In the genomic region with DNA sequence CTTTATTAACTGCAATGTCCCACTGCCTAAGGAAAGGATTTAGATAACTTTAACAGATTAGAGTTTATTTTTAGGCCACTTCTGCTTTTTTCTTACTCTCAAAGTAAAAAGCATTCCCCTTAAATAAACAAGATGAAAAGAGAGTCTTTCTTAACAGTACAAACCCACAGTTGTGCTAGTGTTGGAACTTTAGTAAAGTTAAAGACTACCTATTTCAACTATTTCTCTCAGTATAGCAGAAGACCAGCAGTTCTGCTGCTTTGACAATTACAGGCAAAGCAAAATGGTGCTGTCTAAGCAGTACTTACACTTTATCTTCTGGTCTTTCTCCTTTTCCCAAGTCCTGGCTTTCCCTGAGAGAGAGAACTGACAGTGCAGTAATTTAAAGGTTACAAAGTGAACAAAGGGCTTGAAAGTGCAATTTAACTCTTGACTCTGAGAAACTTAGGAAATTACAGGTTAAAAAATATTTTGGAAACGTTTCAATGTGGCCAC, we compare ENCODE assay signal across 1 cellular context.
TF ChIP-seq lines count a peak whose summit lies in the region.

No MANE protein-coding gene starts in this region.

TF ChIP-seq in K562, 482 proteins besides CTCF, POLR2A, EP300 and RAD21 (continued from another document):
- TF ChIP-seq ZNF766 (CRISPR knock-in tag; conservative IDR thresholded peaks at IDR 0.05) (peak; percentile 22; the same call in 1 of the 2 replicates), DNMT1 (IDR thresholded peaks at IDR 0.05) (no peak), KLF10 (CRISPR knock-in tag; IDR thresholded peaks at IDR 0.05) (no peak), BRD9 (IDR thresholded peaks at IDR 0.05; ENCODE audit: low read depth, partially characterized antibody) (peak; percentile 64), ZC3H8 (IDR thresholded peaks at IDR 0.05) (no peak), TFAM (CRISPR knock-in tag; conservative IDR thresholded peaks at IDR 0.05) (no peak), ATF7 (IDR thresholded peaks at IDR 0.05) (0 out of 2 replicates have a peak, but pooled peaks have one; percentile 20), SMARCA4 (IDR thresholded peaks at IDR 0.05) (peak; percentile 81), C11orf30 (IDR thresholded peaks at IDR 0.05; ENCODE audit: low read depth) (peak; percentile 37; the same call in 1 of the 2 replicates), ZNF224 (CRISPR knock-in tag; IDR thresholded peaks at IDR 0.05) (no peak), ASH1L (IDR thresholded peaks at IDR 0.05; ENCODE audit: borderline replicate concordance, low read depth, partially characterized antibody) (no peak), NCOA1 (IDR thresholded peaks at IDR 0.05; ENCODE audit: low read depth) (peak; percentile 61; the same call in 1 of the 2 replicates), RFX1 (IDR thresholded peaks at IDR 0.05) (no peak), WHSC1 (IDR thresholded peaks at IDR 0.05; ENCODE audit: low read length) (peak; percentile 32), ZNF316 (IDR thresholded peaks at IDR 0.05) (peak; percentile 31; the same call in 1 of the 2 replicates), JUND (IDR thresholded peaks at IDR 0.05; ENCODE audit: borderline replicate concordance, low read depth, low read length) (no peak; the same call in 1 of the 2 replicates), JUND (tag; IDR thresholded peaks at IDR 0.05; ENCODE audit: borderline replicate concordance, low read depth, low read length) (peak; percentile 15; the same call in 1 of the 3 replicates), RBBP5 (IDR thresholded peaks at IDR 0.05; ENCODE audit: borderline replicate concordance, insufficient read depth, low read length, poor library complexity, severe bottlenecking) (peak; percentile 86), MYC (IDR thresholded peaks at IDR 0.05; ENCODE audit: low read depth, low read length) (no peak), MYC (CRISPR knock-in tag; IDR thresholded peaks at IDR 0.05; ENCODE audit: borderline replicate concordance, low read depth) (peak; percentile 35; the same call in 1 of the 2 replicates), BCOR (IDR thresholded peaks at IDR 0.05) (no peak), TBL1XR1 (IDR thresholded peaks at IDR 0.05; ENCODE audit: low read length in 2 of 2) (peak in 1 of 2 experiments; percentile 36; a peak in 1 of 4 replicates), MEF2D (tag; conservative IDR thresholded peaks at IDR 0.05; ENCODE audit: low read depth) (peak; percentile 96), SAFB (IDR thresholded peaks at IDR 0.05; ENCODE audit: borderline replicate concordance, low read depth, low read length) (no peak), RNF2 (IDR thresholded peaks at IDR 0.05) (no peak), GTF2A2 (tag; IDR thresholded peaks at IDR 0.05) (no peak), FOXK2 (conservative IDR thresholded peaks at IDR 0.05 in 1 of 2, IDR thresholded peaks at IDR 0.05 in 1 of 2; ENCODE audit: low read depth in 2 of 2) (peak in 1 of 2 experiments; percentile 63; a peak in 2 of 4 replicates), TEAD4 (IDR thresholded peaks at IDR 0.05; ENCODE audit: low read length) (peak; percentile 53; the same call in 1 of the 2 replicates), TEAD4 (CRISPR knock-in tag; IDR thresholded peaks at IDR 0.05; ENCODE audit: borderline replicate concordance) (no peak), STAG1 (CRISPR knock-in tag; IDR thresholded peaks at IDR 0.05; ENCODE audit: borderline replicate concordance) (no peak)
- TF ChIP-seq, protein P1, sequence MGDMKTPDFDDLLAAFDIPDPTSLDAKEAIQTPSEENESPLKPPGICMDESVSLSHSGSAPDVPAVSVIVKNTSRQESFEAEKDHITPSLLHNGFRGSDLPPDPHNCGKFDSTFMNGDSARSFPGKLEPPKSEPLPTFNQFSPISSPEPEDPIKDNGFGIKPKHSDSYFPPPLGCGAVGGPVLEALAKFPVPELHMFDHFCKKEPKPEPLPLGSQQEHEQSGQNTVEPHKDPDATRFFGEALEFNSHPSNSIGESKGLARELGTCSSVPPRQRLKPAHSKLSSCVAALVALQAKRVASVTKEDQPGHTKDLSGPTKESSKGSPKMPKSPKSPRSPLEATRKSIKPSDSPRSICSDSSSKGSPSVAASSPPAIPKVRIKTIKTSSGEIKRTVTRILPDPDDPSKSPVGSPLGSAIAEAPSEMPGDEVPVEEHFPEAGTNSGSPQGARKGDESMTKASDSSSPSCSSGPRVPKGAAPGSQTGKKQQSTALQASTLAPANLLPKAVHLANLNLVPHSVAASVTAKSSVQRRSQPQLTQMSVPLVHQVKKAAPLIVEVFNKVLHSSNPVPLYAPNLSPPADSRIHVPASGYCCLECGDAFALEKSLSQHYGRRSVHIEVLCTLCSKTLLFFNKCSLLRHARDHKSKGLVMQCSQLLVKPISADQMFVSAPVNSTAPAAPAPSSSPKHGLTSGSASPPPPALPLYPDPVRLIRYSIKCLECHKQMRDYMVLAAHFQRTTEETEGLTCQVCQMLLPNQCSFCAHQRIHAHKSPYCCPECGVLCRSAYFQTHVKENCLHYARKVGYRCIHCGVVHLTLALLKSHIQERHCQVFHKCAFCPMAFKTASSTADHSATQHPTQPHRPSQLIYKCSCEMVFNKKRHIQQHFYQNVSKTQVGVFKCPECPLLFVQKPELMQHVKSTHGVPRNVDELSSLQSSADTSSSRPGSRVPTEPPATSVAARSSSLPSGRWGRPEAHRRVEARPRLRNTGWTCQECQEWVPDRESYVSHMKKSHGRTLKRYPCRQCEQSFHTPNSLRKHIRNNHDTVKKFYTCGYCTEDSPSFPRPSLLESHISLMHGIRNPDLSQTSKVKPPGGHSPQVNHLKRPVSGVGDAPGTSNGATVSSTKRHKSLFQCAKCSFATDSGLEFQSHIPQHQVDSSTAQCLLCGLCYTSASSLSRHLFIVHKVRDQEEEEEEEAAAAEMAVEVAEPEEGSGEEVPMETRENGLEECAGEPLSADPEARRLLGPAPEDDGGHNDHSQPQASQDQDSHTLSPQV (IDR thresholded peaks at IDR 0.05) = peak; percentile 75
- TF ChIP-seq, protein P2, sequence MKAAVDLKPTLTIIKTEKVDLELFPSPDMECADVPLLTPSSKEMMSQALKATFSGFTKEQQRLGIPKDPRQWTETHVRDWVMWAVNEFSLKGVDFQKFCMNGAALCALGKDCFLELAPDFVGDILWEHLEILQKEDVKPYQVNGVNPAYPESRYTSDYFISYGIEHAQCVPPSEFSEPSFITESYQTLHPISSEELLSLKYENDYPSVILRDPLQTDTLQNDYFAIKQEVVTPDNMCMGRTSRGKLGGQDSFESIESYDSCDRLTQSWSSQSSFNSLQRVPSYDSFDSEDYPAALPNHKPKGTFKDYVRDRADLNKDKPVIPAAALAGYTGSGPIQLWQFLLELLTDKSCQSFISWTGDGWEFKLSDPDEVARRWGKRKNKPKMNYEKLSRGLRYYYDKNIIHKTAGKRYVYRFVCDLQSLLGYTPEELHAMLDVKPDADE (conservative IDR thresholded peaks at IDR 0.05; ENCODE audit: control insufficient read depth, low read depth, low read length) = no peak
- TF ChIP-seq, protein P3, sequence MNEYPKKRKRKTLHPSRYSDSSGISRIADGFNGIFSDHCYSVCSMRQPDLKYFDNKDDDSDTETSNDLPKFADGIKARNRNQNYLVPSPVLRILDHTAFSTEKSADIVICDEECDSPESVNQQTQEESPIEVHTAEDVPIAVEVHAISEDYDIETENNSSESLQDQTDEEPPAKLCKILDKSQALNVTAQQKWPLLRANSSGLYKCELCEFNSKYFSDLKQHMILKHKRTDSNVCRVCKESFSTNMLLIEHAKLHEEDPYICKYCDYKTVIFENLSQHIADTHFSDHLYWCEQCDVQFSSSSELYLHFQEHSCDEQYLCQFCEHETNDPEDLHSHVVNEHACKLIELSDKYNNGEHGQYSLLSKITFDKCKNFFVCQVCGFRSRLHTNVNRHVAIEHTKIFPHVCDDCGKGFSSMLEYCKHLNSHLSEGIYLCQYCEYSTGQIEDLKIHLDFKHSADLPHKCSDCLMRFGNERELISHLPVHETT (CRISPR knock-in tag; conservative IDR thresholded peaks at IDR 0.05 in 1 of 2, IDR thresholded peaks at IDR 0.05 in 1 of 2) = peak in 1 of 2 experiments; percentile 77; a peak in 2 of 4 replicates
- TF ChIP-seq, protein P4, sequence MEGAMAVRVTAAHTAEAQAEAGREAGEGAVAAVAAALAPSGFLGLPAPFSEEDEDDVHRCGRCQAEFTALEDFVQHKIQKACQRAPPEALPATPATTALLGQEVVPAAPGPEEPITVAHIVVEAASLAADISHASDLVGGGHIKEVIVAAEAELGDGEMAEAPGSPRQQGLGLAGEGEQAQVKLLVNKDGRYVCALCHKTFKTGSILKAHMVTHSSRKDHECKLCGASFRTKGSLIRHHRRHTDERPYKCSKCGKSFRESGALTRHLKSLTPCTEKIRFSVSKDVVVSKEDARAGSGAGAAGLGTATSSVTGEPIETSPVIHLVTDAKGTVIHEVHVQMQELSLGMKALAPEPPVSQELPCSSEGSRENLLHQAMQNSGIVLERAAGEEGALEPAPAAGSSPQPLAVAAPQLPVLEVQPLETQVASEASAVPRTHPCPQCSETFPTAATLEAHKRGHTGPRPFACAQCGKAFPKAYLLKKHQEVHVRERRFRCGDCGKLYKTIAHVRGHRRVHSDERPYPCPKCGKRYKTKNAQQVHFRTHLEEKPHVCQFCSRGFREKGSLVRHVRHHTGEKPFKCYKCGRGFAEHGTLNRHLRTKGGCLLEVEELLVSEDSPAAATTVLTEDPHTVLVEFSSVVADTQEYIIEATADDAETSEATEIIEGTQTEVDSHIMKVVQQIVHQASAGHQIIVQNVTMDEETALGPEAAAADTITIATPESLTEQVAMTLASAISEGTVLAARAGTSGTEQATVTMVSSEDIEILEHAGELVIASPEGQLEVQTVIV (CRISPR knock-in tag; IDR thresholded peaks at IDR 0.05; ENCODE audit: borderline replicate concordance) = 0 out of 2 replicates have a peak, but pooled peaks have one; percentile 6
- TF ChIP-seq, protein P5, sequence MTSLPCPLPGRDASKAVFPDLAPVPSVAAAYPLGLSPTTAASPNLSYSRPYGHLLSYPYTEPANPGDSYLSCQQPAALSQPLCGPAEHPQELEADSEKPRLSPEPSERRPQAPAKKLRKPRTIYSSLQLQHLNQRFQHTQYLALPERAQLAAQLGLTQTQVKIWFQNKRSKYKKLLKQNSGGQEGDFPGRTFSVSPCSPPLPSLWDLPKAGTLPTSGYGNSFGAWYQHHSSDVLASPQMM (CRISPR knock-in tag; IDR thresholded peaks at IDR 0.05) = no peak
